ENCODE assay signal across 16 cellular contexts in genomic region chr15:37359495-37360290, GRCh38.
DNase-seq lines count a peak whose midpoint lies in the region; ATAC-seq and TF ChIP-seq lines count a peak whose summit lies in the region.
"Had no signal": no experiment of that assay in that cellular context is flagged by ENCODE, and none has a peak within 500 bp of the region (broad histone marks: within the 10 kb centered on the region; RNA-seq: fewer than 3 reads in every experiment).

No MANE protein-coding gene starts in this region.

- H3K9me3 ChIP-seq in neural cell (ENCODE audit: low read length): no peaks in the 10 kb centered on the region

- H3K79me2 ChIP-seq in neural cell (replicated peaks; ENCODE audit: insufficient read depth, low read length): peaks cover 27% of the 10 kb centered on the region

- no peaks in the 10 kb centered on the region for H3K36me3 ChIP-seq in neural cell (ENCODE audit: insufficient read depth, low read length)

- peak in 10 of 61 donors; percentile 0 to 39 (median 5) for DNase-seq in caudate nucleus (lab: John Stamatoyannopoulos, UW)
- DNase-seq in retina: peak; percentile 36
- DNase-seq in dermis blood vessel endothelial cell: no peak
- no peak for DNase-seq in NCI-H1105 (lab: John Stamatoyannopoulos, UW)
- DNase-seq: C1 segment of cervical spinal cord; Calu3; CD4-positive, alpha-beta memory T cell; COR-L47; DMS53; DMS79 treated with DMSO at 0.1 percent for 48 hours; GF-D8; H9; HFFc6 had no signal

- H3F3A ChIP-seq in neural cell (ENCODE audit: insufficient read depth, low read length, poor library complexity, severe bottlenecking): peaks cover 11% of the 10 kb centered on the region

- peak overlapping the region; percentile 62 for H3K4me2 ChIP-seq in neural cell (ENCODE audit: low read length)
- H3K4me2 ChIP-seq: GM23338 had no signal

- H3K27me3 ChIP-seq in neural cell (ENCODE audit: insufficient read depth, low read depth, low read length): no peaks in the 10 kb centered on the region

- H3K27ac ChIP-seq in caudate nucleus (ENCODE audit: low read depth, low read length): peak overlapping the region; percentile 74
- peak overlapping the region; percentile 97 for H3K27ac ChIP-seq in neural cell (ENCODE audit: low read length)

- no peak for ATAC-seq in HG02571 (IDR thresholded peaks at IDR 0.05; ENCODE audit: unreplicated experiment)
- ATAC-seq: GM23338 had no signal

- no peak overlapping the region for H2AFZ ChIP-seq in neural cell (ENCODE audit: low read depth, low read length)
- H2AFZ ChIP-seq: GM23338 had no signal

- H3K9ac ChIP-seq in neural cell (ENCODE audit: low read length): peak overlapping the region; percentile 72

- no peak for TF ChIP-seq RAD21 in neural cell (conservative IDR thresholded peaks at IDR 0.05)

- no peaks in the 10 kb centered on the region for H3K9me2 ChIP-seq in neural cell (ENCODE audit: insufficient read depth, low read length)

- TF ChIP-seq EP300 in neural cell (conservative IDR thresholded peaks at IDR 0.05; ENCODE audit: poor library complexity, severe bottlenecking): peak; percentile 100

- H4K20me1 ChIP-seq in neural cell (ENCODE audit: insufficient read depth): no peaks in the 10 kb centered on the region

- TF ChIP-seq CTCF in neural cell (IDR thresholded peaks at IDR 0.05; ENCODE audit: poor library complexity, severe bottlenecking): peak; percentile 20

- H3K4me3 ChIP-seq in neural cell (ENCODE audit: low read length): peak overlapping the region; percentile 44
- H3K4me3 ChIP-seq: GM23338 had no signal

TF ChIP-seq in neural cell, 6 proteins besides CTCF, POLR2A, EP300 and RAD21:
- TF ChIP-seq REST (IDR thresholded peaks at IDR 0.05; ENCODE audit: borderline replicate concordance) (peak; percentile 98), MXI1 (conservative IDR thresholded peaks at IDR 0.05; ENCODE audit: poor library complexity, severe bottlenecking) (no peak), SMC3 (conservative IDR thresholded peaks at IDR 0.05; ENCODE audit: poor library complexity) (no peak), TAF1 (IDR thresholded peaks at IDR 0.05; ENCODE audit: low read depth) (peak; percentile 65), EZH2 (IDR thresholded peaks at IDR 0.05; ENCODE audit: borderline replicate concordance, insufficient read depth, low read length, poor library complexity, severe bottlenecking) (no peak), POLR2AphosphoS5 (IDR thresholded peaks at IDR 0.05) (peak; percentile 82)
